ENCODE assay signal across 9 cellular contexts in the genomic region with DNA sequence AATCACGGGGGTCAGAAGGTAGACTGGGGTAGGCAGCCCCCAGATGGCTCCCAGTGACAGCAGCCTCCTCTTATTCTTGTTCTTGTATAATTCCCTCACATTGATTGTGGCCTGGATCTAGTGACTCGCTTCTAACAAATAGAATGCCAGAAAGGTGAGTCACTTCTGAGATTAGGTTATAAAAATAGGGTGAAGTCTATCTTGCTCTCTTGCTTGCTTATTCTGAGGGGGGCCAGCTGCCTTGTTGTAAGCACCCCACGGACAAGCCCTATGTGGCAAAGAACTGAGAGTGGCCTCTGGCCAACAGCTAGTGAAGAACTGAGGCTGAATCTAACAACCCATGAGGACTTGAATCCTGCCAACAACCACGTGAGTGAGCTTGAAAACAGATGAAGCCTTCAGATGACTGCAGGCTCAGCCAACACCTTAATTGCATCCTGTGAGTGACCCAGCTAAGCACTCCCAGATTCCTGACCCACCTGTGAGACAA. TPM values are rescaled to one million over a fixed set of nuclear protein-coding genes. Genes with fewer than 3 reads are reported as not detected.
DNase-seq lines count a peak whose midpoint lies in the region; ATAC-seq and TF ChIP-seq lines count a peak whose summit lies in the region.
"Had no signal": no experiment of that assay in that cellular context is flagged by ENCODE, and none has a peak within 500 bp of the region (broad histone marks: within the 10 kb centered on the region; RNA-seq: fewer than 3 reads in every experiment).

No MANE protein-coding gene starts in this region.

- H3K27ac Mint-ChIP-seq in activated CD8-positive, alpha-beta T cell treated with anti-CD3 and anti-CD28 coated beads for 36 hours, result no peak overlapping the region
- H3K27ac Mint-ChIP-seq: activated naive CD4-positive, alpha-beta T cell treated with anti-CD3 and anti-CD28 coated beads, Interleukin-2, amount 50 U/mL, for 24 hours had no signal

- H3K36me3 Mint-ChIP-seq in activated CD8-positive, alpha-beta T cell treated with anti-CD3 and anti-CD28 coated beads for 36 hours (ENCODE audit: low read depth), result peaks cover 4% of the 10 kb centered on the region

- H3K4me1 Mint-ChIP-seq in activated CD8-positive, alpha-beta T cell treated with anti-CD3 and anti-CD28 coated beads for 36 hours (ENCODE audit: low read depth), result no peaks in the 10 kb centered on the region
- H3K4me1 Mint-ChIP-seq: activated naive CD4-positive, alpha-beta T cell treated with anti-CD3 and anti-CD28 coated beads, Interleukin-2, amount 50 U/mL, for 24 hours had no signal

- CTCF ChIA-PET in activated CD8-positive, alpha-beta T cell treated with anti-CD3 and anti-CD28 coated beads for 36 hours (lab: Charles Lee), result interaction anchor here (1.1 kb wide), 1 partner anchor 13 kb away, joined by 3 read pairs; no protein-coding TSS in a partner anchor

- peaks cover 10 to 22% of the 10 kb centered on the region in 2 donors for H3K4me1 ChIP-seq in thoracic aorta (ENCODE audit: control insufficient read depth in 1 of 2, low read depth in 2 of 2)

- no peaks in the 10 kb centered on the region for H3K27me3 Mint-ChIP-seq in activated CD8-positive, alpha-beta T cell treated with anti-CD3 and anti-CD28 coated beads for 36 hours

- H3K9me3 Mint-ChIP-seq in activated CD8-positive, alpha-beta T cell treated with anti-CD3 and anti-CD28 coated beads for 36 hours, result peaks cover 5% of the 10 kb centered on the region

- H3K4me3 ChIP-seq in astrocyte of the cerebellum (ENCODE audit: low read depth, low read length) (no peak overlapping the region), thoracic aorta (no peak overlapping the region)

- H3K36me3 ChIP-seq in thoracic aorta, result no peaks in the 10 kb centered on the region

- POLR2A ChIA-PET in activated CD8-positive, alpha-beta T cell treated with anti-CD3 and anti-CD28 coated beads for 36 hours (lab: Charles Lee), result no interaction called here

- peak; percentile 39 for DNase-seq in HS-27A (ENCODE audit: low read depth)
- DNase-seq in astrocyte of the cerebellum (ENCODE audit: low read depth), result peak; percentile 68
- peak; percentile 14 for DNase-seq in iPS-NIHi11 (ENCODE audit: low spot score)
- DNase-seq in thoracic aorta (ENCODE audit: low spot score), result no peak
- no peak for DNase-seq in SK-N-DZ (ENCODE audit: low spot score)
- no peak for DNase-seq in activated CD8-positive, alpha-beta T cell treated with anti-CD3 and anti-CD28 coated beads for 36 hours
- DNase-seq in NCI-H187 treated with DMSO at 0.1 percent for 48 hours (lab: John Stamatoyannopoulos, UW), result no peak
- DNase-seq: NCI-H524 had no signal

- H3K4me3 Mint-ChIP-seq in activated CD8-positive, alpha-beta T cell treated with anti-CD3 and anti-CD28 coated beads for 36 hours, result no peak overlapping the region
- H3K4me3 Mint-ChIP-seq: activated naive CD4-positive, alpha-beta T cell treated with anti-CD3 and anti-CD28 coated beads, Interleukin-2, amount 50 U/mL, for 24 hours had no signal

- H3K27ac ChIP-seq in thoracic aorta, result peak overlapping the region; percentile 52 to 60

- in situ Hi-C loops in astrocyte of the cerebellum (cut with HindIII; ENCODE audit: low sequenced_read_pairs), result no loop called here

- no peaks in the 10 kb centered on the region for H3K27me3 ChIP-seq in thoracic aorta (replicated peaks; ENCODE audit: insufficient read depth)

- no peaks in the 10 kb centered on the region for H3K9me3 ChIP-seq in thoracic aorta

- no peak for TF ChIP-seq CTCF in astrocyte of the cerebellum (IDR thresholded peaks at IDR 0.05; ENCODE audit: low read depth, low read length, missing control alignments)
- no peak for TF ChIP-seq CTCF in thoracic aorta (IDR thresholded peaks at IDR 0.05)
- no peak for TF ChIP-seq CTCF in activated CD8-positive, alpha-beta T cell treated with anti-CD3 and anti-CD28 coated beads for 36 hours (IDR thresholded peaks at IDR 0.05)

- ATAC-seq in thoracic aorta (ENCODE audit: insufficient number of reproducible peaks, low FRiP score, low read depth), result peak; percentile 76
- no peak for ATAC-seq in activated CD8-positive, alpha-beta T cell treated with anti-CD3 and anti-CD28 coated beads for 36 hours

- intact Hi-C loops in activated CD8-positive, alpha-beta T cell treated with anti-CD3 and anti-CD28 coated beads for 36 hours (cut with micrococcal nuclease), result no loop called here

RNA-seq across cellular contexts. Expression of gene RMND5A, which starts 15.6 kb away (rescaled TPM):
- 10 to 100 TPM; 23.8 to 27.7 TPM for total RNA-seq in thoracic aorta
- 39.7 and 44.6 TPM in 2 replicates for polyA plus RNA-seq in SK-N-DZ (2014; cell fraction: cytosol; rRNA removed)
- polyA plus RNA-seq in SK-N-DZ (2014; cell fraction: nucleus; rRNA removed), result 20.1 and 21.2 TPM in 2 replicates
- 10 to 100 TPM; 56.5 to 57.3 TPM for total RNA-seq in activated CD8-positive, alpha-beta T cell treated with anti-CD3 and anti-CD28 coated beads for 36 hours

Comparison
In these comparisons a context has a peak if more than half of its experiments do, and no peak if none do; other contexts are left out.
1. DNase-seq: peak in HS-27A (single experiment), astrocyte of the cerebellum (single experiment) and iPS-NIHi11 (single experiment); none in thoracic aorta (single experiment), SK-N-DZ (single experiment), activated CD8-positive, alpha-beta T cell treated with anti-CD3 and anti-CD28 coated beads for 36 hours (single experiment) and NCI-H187 treated with DMSO at 0.1 percent for 48 hours (single experiment).